Comparison of ENCODE assay signal across 1 cellular context in genomic region chr18:68714707-68715496, GRCh38.
TF ChIP-seq lines count a peak whose summit lies in the region.

Gene TMX3 (minus strand): TSS chr18:68715108. CDS start chr18:68714981, 127 bp downstream.

TF ChIP-seq in HCT116, 20 proteins besides CTCF, POLR2A, EP300 and RAD21 (continued from another document):
- TF ChIP-seq TCF7L2 (IDR thresholded peaks at IDR 0.05; ENCODE audit: borderline replicate concordance, extremely low read depth, insufficient read depth, insufficient read length): peak; percentile 37
- TF ChIP-seq POLR2AphosphoS5 (IDR thresholded peaks at IDR 0.05; ENCODE audit: low read depth, low read length): peak; percentile 70
- TF ChIP-seq MAX (IDR thresholded peaks at IDR 0.05): peak; percentile 90
- peak; percentile 47; the same call in 1 of the 2 replicates for TF ChIP-seq ELF1 (IDR thresholded peaks at IDR 0.05; ENCODE audit: borderline replicate concordance, low read depth)
- TF ChIP-seq SP1 (IDR thresholded peaks at IDR 0.05; ENCODE audit: low read depth): no peak
- no peak for TF ChIP-seq ZNF274 (IDR thresholded peaks at IDR 0.05; ENCODE audit: low read depth, low read length)
- peak; percentile 55; the same call in 1 of the 2 replicates for TF ChIP-seq EGR1 (IDR thresholded peaks at IDR 0.05; ENCODE audit: low read depth)
- no peak for TF ChIP-seq FOSL1 (IDR thresholded peaks at IDR 0.05; ENCODE audit: low read depth)
- TF ChIP-seq SRF (IDR thresholded peaks at IDR 0.05; ENCODE audit: low read depth): no peak
- TF ChIP-seq EZH2phosphoT487 (IDR thresholded peaks at IDR 0.05; ENCODE audit: borderline replicate concordance): no peak
- peak; percentile 42; the same call in 1 of the 2 replicates for TF ChIP-seq SIN3A (IDR thresholded peaks at IDR 0.05; ENCODE audit: low read depth)
TF ChIP-seq in HCT116: peak in this region for 8.
